In genomic region chr11:44145011-44145777, GRCh38 we compare ENCODE assay signal across 20 cellular contexts.
"Had no signal": no experiment of that assay in that cellular context is flagged by ENCODE, and none has a peak within 500 bp of the region (broad histone marks: within the 10 kb centered on the region; RNA-seq: fewer than 3 reads in every experiment).

No MANE protein-coding gene starts in this region.

- H3K4me1 Mint-ChIP-seq: activated naive CD4-positive, alpha-beta T cell treated with anti-CD3 and anti-CD28 coated beads, Interleukin-2, amount 10 ng/mL, durations not matched to agents 7 days and 5 days; activated naive CD8-positive, alpha-beta T cell treated with anti-CD3 and anti-CD28 coated beads, Interleukin-2, amount 50 U/mL, for 24 hours had no signal

- H3K27ac Mint-ChIP-seq: activated CD4-positive, alpha-beta memory T cell treated with anti-CD3 and anti-CD28 coated beads for 36 hours; activated naive CD4-positive, alpha-beta T cell treated with anti-CD3 and anti-CD28 coated beads, Interleukin-2, amount 10 ng/mL, durations not matched to agents 7 days and 5 days; activated naive CD8-positive, alpha-beta T cell treated with anti-CD3 and anti-CD28 coated beads, Interleukin-2, amount 50 U/mL, for 24 hours; activated T-cell treated with anti-CD3 and anti-CD28 coated beads, Interleukin-2, amount 50 U/mL, for 72 hours; naive thymus-derived CD8-positive, alpha-beta T cell; stimulated activated naive CD8-positive, alpha-beta T cell treated with anti-CD3 and anti-CD28 coated beads, Interleukin-15, Interleukin-2, amounts not matched to agents 100 ng/mL and 50 ng/mL, for 24 hours; T-helper 1 cell treated with Interleukin-12 subunit alpha and Interleukin-12 subunit beta and Interleukin-4 antibody, amounts not matched to agents 30 μg/mL and 1 μg/mL, for 36 hours had no signal

- H3K4me1 ChIP-seq: prostate gland had no signal

- H3K4me3 Mint-ChIP-seq: activated CD4-positive, alpha-beta memory T cell treated with anti-CD3 and anti-CD28 coated beads for 36 hours; activated naive CD4-positive, alpha-beta T cell treated with anti-CD3 and anti-CD28 coated beads, Interleukin-2, amount 10 ng/mL, durations not matched to agents 7 days and 5 days; activated naive CD8-positive, alpha-beta T cell treated with anti-CD3 and anti-CD28 coated beads, Interleukin-2, amount 50 U/mL, for 24 hours; activated T-cell treated with anti-CD3 and anti-CD28 coated beads, Interleukin-2, amount 50 U/mL, for 72 hours; brain; naive thymus-derived CD8-positive, alpha-beta T cell; stimulated activated naive CD8-positive, alpha-beta T cell treated with anti-CD3 and anti-CD28 coated beads, Interleukin-15, Interleukin-2, amounts not matched to agents 100 ng/mL and 50 ng/mL, for 24 hours; T-helper 1 cell treated with Interleukin-12 subunit alpha and Interleukin-12 subunit beta and Interleukin-4 antibody, amounts not matched to agents 30 μg/mL and 1 μg/mL, for 36 hours had no signal

- H3K9me3 ChIP-seq: ovary, prostate gland, right atrium auricular region, tibial artery had no signal

- H3K27ac ChIP-seq: ovary, right atrium auricular region, tibial artery had no signal

- H3K27me3 ChIP-seq: ovary, right atrium auricular region, tibial artery had no signal

- ATAC-seq: activated naive CD8-positive, alpha-beta T cell treated with anti-CD3 and anti-CD28 coated beads, Interleukin-2, amount 50 U/mL, for 24 hours; activated T-cell treated with anti-CD3 and anti-CD28 coated beads, Interleukin-2, amount 50 U/mL, for 72 hours; esophagus mucosa; naive thymus-derived CD8-positive, alpha-beta T cell had no signal

- H3K36me3 ChIP-seq: ovary, prostate gland, right atrium auricular region had no signal

- H3K9me3 Mint-ChIP-seq: activated CD4-positive, alpha-beta memory T cell treated with anti-CD3 and anti-CD28 coated beads for 36 hours; activated naive CD4-positive, alpha-beta T cell treated with anti-CD3 and anti-CD28 coated beads, Interleukin-2, amount 10 ng/mL, durations not matched to agents 7 days and 5 days; activated naive CD8-positive, alpha-beta T cell treated with anti-CD3 and anti-CD28 coated beads, Interleukin-2, amount 50 U/mL, for 24 hours; activated T-cell treated with anti-CD3 and anti-CD28 coated beads, Interleukin-2, amount 50 U/mL, for 72 hours; stimulated activated naive CD8-positive, alpha-beta T cell treated with anti-CD3 and anti-CD28 coated beads, Interleukin-15, Interleukin-2, amounts not matched to agents 100 ng/mL and 50 ng/mL, for 24 hours; T-helper 1 cell treated with Interleukin-12 subunit alpha and Interleukin-12 subunit beta and Interleukin-4 antibody, amounts not matched to agents 30 μg/mL and 1 μg/mL, for 36 hours had no signal

- DNase-seq: activated CD4-positive, alpha-beta memory T cell treated with anti-CD3 and anti-CD28 coated beads for 36 hours; activated CD4-positive, alpha-beta T cell treated with anti-CD3 and anti-CD28 coated beads for 48 hours; activated effector memory CD4-positive, alpha-beta T cell treated with anti-CD3 and anti-CD28 coated beads, Interleukin-2, amount 50 U/mL, for 16 hours; activated naive CD4-positive, alpha-beta T cell treated with anti-CD3 and anti-CD28 coated beads, Interleukin-2, amount 10 ng/mL, durations not matched to agents 7 days and 5 days; activated naive CD8-positive, alpha-beta T cell treated with anti-CD3 and anti-CD28 coated beads, Interleukin-2, amount 50 U/mL, for 24 hours; activated T-cell treated with anti-CD3 and anti-CD28 coated beads, Interleukin-2, amount 50 U/mL, for 72 hours; anterior cingulate cortex; effector CD8-positive, alpha-beta T cell; kidney; naive thymus-derived CD8-positive, alpha-beta T cell; ovary; stimulated activated CD4-positive, alpha-beta T cell treated with anti-CD3 and anti-CD28 coated beads, Interleukin-1b, Interleukin-23, amount 100 ng/mL, for 48 hours; tibial artery had no signal

- H3K4me3 ChIP-seq: lung, ovary, prostate gland, right atrium auricular region, tibial artery had no signal

- H3K27me3 Mint-ChIP-seq: activated CD4-positive, alpha-beta memory T cell treated with anti-CD3 and anti-CD28 coated beads for 36 hours; activated naive CD4-positive, alpha-beta T cell treated with anti-CD3 and anti-CD28 coated beads, Interleukin-2, amount 10 ng/mL, durations not matched to agents 7 days and 5 days; activated naive CD8-positive, alpha-beta T cell treated with anti-CD3 and anti-CD28 coated beads, Interleukin-2, amount 50 U/mL, for 24 hours; brain; naive thymus-derived CD8-positive, alpha-beta T cell; stimulated activated naive CD8-positive, alpha-beta T cell treated with anti-CD3 and anti-CD28 coated beads, Interleukin-15, Interleukin-2, amounts not matched to agents 100 ng/mL and 50 ng/mL, for 24 hours had no signal
